1 cellular context compared by ENCODE assay signal in the genomic region with DNA sequence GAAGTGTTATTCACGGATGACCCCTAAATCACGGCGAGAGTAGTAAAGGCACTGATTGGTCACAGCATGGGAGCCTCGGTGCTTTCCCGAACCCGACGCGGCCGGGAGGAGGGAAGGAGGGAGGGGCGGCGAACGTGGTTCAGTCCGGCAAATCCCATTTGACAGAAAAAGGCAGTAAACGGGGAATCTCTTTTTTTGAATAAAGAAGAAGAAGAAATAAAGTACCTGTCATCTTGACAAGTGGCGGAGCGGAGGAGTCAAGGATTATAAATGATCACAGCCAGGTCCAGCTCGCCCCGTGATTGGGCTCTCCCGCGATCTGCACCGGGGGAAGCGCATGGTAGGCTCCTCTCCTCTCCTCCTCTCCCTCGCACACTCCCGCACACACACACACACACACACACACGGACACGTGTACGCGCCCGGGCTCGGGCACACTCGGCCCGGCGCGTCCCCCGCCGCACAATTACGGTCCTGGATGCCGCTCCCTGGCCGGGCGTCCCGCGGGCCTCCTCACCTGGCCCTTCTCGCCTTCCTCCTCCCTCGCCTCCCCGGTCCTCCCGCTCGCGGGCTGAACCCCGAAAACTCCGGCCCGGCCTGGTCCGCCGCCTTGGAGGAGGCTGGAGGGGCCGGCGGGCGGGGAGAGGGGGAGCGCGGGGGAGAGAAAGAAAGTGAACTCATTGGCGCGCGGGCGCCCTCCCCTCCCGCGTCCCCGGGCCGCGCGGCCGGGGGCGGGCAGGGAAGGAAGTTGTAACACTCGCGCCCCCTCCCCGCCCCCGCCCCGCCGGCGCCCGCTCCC.
TF ChIP-seq lines count a peak whose summit lies in the region.

No MANE protein-coding gene starts in this region.

TF ChIP-seq in GM23338, 12 proteins besides CTCF, POLR2A, EP300 and RAD21 (continued from another document):
- TF ChIP-seq, protein P1, sequence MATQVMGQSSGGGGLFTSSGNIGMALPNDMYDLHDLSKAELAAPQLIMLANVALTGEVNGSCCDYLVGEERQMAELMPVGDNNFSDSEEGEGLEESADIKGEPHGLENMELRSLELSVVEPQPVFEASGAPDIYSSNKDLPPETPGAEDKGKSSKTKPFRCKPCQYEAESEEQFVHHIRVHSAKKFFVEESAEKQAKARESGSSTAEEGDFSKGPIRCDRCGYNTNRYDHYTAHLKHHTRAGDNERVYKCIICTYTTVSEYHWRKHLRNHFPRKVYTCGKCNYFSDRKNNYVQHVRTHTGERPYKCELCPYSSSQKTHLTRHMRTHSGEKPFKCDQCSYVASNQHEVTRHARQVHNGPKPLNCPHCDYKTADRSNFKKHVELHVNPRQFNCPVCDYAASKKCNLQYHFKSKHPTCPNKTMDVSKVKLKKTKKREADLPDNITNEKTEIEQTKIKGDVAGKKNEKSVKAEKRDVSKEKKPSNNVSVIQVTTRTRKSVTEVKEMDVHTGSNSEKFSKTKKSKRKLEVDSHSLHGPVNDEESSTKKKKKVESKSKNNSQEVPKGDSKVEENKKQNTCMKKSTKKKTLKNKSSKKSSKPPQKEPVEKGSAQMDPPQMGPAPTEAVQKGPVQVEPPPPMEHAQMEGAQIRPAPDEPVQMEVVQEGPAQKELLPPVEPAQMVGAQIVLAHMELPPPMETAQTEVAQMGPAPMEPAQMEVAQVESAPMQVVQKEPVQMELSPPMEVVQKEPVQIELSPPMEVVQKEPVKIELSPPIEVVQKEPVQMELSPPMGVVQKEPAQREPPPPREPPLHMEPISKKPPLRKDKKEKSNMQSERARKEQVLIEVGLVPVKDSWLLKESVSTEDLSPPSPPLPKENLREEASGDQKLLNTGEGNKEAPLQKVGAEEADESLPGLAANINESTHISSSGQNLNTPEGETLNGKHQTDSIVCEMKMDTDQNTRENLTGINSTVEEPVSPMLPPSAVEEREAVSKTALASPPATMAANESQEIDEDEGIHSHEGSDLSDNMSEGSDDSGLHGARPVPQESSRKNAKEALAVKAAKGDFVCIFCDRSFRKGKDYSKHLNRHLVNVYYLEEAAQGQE (IDR thresholded peaks at IDR 0.05; ENCODE audit: unreplicated experiment), result no peak
- TF ChIP-seq STAT1 (IDR thresholded peaks at IDR 0.05; ENCODE audit: unreplicated experiment), result no peak
- TF ChIP-seq, protein P2, sequence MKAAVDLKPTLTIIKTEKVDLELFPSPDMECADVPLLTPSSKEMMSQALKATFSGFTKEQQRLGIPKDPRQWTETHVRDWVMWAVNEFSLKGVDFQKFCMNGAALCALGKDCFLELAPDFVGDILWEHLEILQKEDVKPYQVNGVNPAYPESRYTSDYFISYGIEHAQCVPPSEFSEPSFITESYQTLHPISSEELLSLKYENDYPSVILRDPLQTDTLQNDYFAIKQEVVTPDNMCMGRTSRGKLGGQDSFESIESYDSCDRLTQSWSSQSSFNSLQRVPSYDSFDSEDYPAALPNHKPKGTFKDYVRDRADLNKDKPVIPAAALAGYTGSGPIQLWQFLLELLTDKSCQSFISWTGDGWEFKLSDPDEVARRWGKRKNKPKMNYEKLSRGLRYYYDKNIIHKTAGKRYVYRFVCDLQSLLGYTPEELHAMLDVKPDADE (IDR thresholded peaks at IDR 0.05), result 0 out of 2 replicates have a peak, but pooled peaks have one; percentile 12
- TF ChIP-seq ZNF114 (CRISPR knock-in tag; IDR thresholded peaks at IDR 0.05), result 0 out of 2 replicates have a peak, but pooled peaks have one; percentile 53
- peak; percentile 46 for TF ChIP-seq POLR2AphosphoS5 (IDR thresholded peaks at IDR 0.05; ENCODE audit: low read depth)
- TF ChIP-seq NANOG (IDR thresholded peaks at IDR 0.05; ENCODE audit: borderline replicate concordance), result no peak
- no peak for TF ChIP-seq EZH2 (IDR thresholded peaks at IDR 0.05; ENCODE audit: low read depth, unreplicated experiment)
TF ChIP-seq in GM23338: peak in this region for 5.
